1 cellular context compared by ENCODE assay signal in the genomic region with DNA sequence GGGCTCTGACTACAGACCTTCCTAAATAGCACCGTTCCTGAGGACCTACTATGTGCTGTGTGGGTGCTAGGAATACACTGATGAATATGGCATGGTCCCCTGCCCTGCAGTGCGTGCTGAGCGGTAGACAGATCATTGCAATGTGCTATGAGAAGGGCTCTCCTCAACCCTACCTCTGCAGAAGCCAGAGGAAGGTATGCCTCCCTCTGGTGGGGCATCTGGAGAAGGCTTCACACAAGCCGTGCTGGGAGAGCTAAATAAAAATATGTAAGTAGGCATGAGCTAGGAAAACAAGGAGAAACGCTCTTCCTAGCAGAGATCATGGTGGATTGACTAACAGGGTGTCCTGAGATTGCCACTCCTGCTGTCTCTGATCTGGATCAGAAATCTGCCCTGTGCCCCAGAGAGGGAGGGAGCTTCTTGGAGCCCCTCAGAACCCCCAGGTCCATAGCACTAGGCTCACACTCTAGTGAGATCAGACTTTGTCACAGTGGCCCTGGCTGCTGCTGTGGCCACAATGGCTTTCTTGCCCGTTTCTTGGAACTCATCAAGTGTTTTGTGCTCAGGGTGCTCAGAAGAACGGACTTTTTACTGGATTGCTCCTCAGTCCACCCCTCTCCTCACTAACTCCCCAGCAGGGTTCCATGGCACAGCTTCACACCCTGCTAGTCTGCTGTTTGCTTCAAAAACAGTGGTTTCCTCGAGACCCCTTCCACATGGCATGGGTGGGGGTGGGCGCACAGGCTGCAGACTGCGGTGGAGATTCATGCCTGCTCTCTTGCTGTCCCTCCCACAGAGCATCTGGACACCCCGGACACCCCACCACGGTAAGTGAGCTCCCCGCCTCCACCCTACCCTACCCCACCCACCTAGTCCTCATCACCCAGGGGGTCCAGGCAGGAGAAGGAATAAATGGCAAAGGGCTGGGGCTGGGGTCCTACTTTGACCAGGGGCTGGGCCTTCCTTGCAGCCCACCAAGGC.
TF ChIP-seq lines count a peak whose summit lies in the region.

No MANE protein-coding gene starts in this region.

TF ChIP-seq in H1, 55 proteins besides CTCF, POLR2A, EP300 and RAD21:
- no peak for TF ChIP-seq TCF12 (IDR thresholded peaks at IDR 0.05; ENCODE audit: low read depth, low read length)
- no peak for TF ChIP-seq TAF7 (optimal IDR thresholded peaks at IDR 0.05; ENCODE audit: borderline replicate concordance, low read depth, low read length)
- TF ChIP-seq HDAC6 (IDR thresholded peaks at IDR 0.05; ENCODE audit: low read depth, low read length): no peak
- TF ChIP-seq TEAD4 (IDR thresholded peaks at IDR 0.05; ENCODE audit: low read depth, low read length): no peak
- TF ChIP-seq POLR2AphosphoS5 (IDR thresholded peaks at IDR 0.05; ENCODE audit: low read depth, low read length): no peak
- TF ChIP-seq CHD2 (IDR thresholded peaks at IDR 0.05; ENCODE audit: low read length): no peak
- no peak for TF ChIP-seq ZNF274 (IDR thresholded peaks at IDR 0.05; ENCODE audit: borderline replicate concordance, extremely low read depth, low read length)
- no peak for TF ChIP-seq RXRA (IDR thresholded peaks at IDR 0.05; ENCODE audit: insufficient read depth, low read depth, low read length)
- TF ChIP-seq, protein P1, sequence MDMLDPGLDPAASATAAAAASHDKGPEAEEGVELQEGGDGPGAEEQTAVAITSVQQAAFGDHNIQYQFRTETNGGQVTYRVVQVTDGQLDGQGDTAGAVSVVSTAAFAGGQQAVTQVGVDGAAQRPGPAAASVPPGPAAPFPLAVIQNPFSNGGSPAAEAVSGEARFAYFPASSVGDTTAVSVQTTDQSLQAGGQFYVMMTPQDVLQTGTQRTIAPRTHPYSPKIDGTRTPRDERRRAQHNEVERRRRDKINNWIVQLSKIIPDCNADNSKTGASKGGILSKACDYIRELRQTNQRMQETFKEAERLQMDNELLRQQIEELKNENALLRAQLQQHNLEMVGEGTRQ (IDR thresholded peaks at IDR 0.05; ENCODE audit: low read length): no peak
